Comparison of ENCODE assay signal across 8 cellular contexts in genomic region chr15:38072007-38072506, GRCh38.
A peak's percentile ranks its signal among the peaks of the same experiment; 100 is the strongest.
DNase-seq lines count a peak whose midpoint lies in the region; ATAC-seq and TF ChIP-seq lines count a peak whose summit lies in the region.

No MANE protein-coding gene starts in this region.

- H2AFZ ChIP-seq in OCI-LY7 (ENCODE audit: low read length) (peak overlapping the region; percentile 87; the same call in 1 of the 2 replicates), neuron (ENCODE audit: low read depth, low read length) (peak overlapping the region; percentile 51)

- H3K4me3 ChIP-seq in OCI-LY7 (ENCODE audit: low read depth, low read length, poor library complexity, severe bottlenecking) = peak overlapping the region; percentile 70
- H3K4me3 ChIP-seq in epithelial cell of esophagus (ENCODE audit: low read length) = peak overlapping the region; percentile 43
- H3K4me3 ChIP-seq in neuron (ENCODE audit: low read length) = peak overlapping the region; percentile 57

- peak; percentile 15 for ATAC-seq in Right ventricle myocardium inferior

- H3K9me3 ChIP-seq in OCI-LY7 (ENCODE audit: low read length) (no peaks in the 10 kb centered on the region), neuron (ENCODE audit: low read length) (no peaks in the 10 kb centered on the region)

- no peaks in the 10 kb centered on the region for H3K27me3 ChIP-seq in neuron (ENCODE audit: insufficient read depth, low read length)

- CTCF ChIA-PET in OCI-LY7 (lab: Charles Lee; ENCODE audit: unreplicated experiment) = interaction anchor here (1.4 kb wide), 1 partner anchor 12 kb away, joined by 3 read pairs; no protein-coding TSS in a partner anchor

- BruUV-seq in OCI-LY7 (replicated peaks; lab: Mats Ljungman, UMichigan) = TSS peak; percentile 22

- DNase-seq in Right ventricle myocardium inferior (ENCODE audit: missing footprints) = no peak
- DNase-seq in cardiac septum (ENCODE audit: low spot score) = no peak
- no peak for DNase-seq in OCI-LY7 (ENCODE audit: low spot score)
- DNase-seq in epithelial cell of esophagus (ENCODE audit: low read depth) = no peak
- no peak for DNase-seq in iPS-NIHi7 (ENCODE audit: extremely low spot score)
- no peak for DNase-seq in kidney glomerular epithelial cell (lab: John Stamatoyannopoulos, UW)
- no peak for DNase-seq in NCI-H2029 treated with DMSO at 0.1 percent for 48 hours (lab: John Stamatoyannopoulos, UW)

- peak overlapping the region; percentile 97 for H3K27ac ChIP-seq in OCI-LY7 (ENCODE audit: low read depth, low read length, poor library complexity, severe bottlenecking)

- H3K36me3 ChIP-seq in OCI-LY7 (ENCODE audit: insufficient read depth, low read length) = no peaks in the 10 kb centered on the region
- H3K36me3 ChIP-seq in neuron (ENCODE audit: insufficient read depth, low read length) = no peaks in the 10 kb centered on the region

- intact Hi-C loops in Right ventricle myocardium inferior (cut with DNase I) (loop anchor here (5.0 kb wide), 2 partner anchors 65 to 280 kb away; no protein-coding TSS in a partner anchor), cardiac septum (cut with DNase I) (loop anchor here (2.0 to 5.0 kb wide), 3 partner anchors 60 to 280 kb away; partner anchors contain the start of gene SPRED1), OCI-LY7 (cut with micrococcal nuclease; ENCODE audit: unreplicated experiment) (loop anchor here (1.0 to 2.0 kb wide), 3 partner anchors 59 to 282 kb away; no protein-coding TSS in a partner anchor)

- peak overlapping the region; percentile 89 for H3K4me2 ChIP-seq in OCI-LY7 (ENCODE audit: low read length)

- H3K9me2 ChIP-seq in OCI-LY7 (ENCODE audit: insufficient read depth, low read length) = no peaks in the 10 kb centered on the region

- H3K4me1 ChIP-seq in OCI-LY7 (ENCODE audit: insufficient read depth, low read length, poor library complexity, severe bottlenecking) (peaks cover 81% of the 10 kb centered on the region), neuron (ENCODE audit: insufficient read depth, low read length) (peaks cover 70% of the 10 kb centered on the region)

- no peaks in the 10 kb centered on the region for H4K20me1 ChIP-seq in OCI-LY7 (ENCODE audit: insufficient read depth, low read length)

- no peak for TF ChIP-seq CTCF in OCI-LY7 (conservative IDR thresholded peaks at IDR 0.05; ENCODE audit: low read length)
- TF ChIP-seq CTCF in epithelial cell of esophagus (IDR thresholded peaks at IDR 0.05; ENCODE audit: insufficient read depth, low read depth, low read length, missing control alignments) = no peak

- POLR2A ChIA-PET in OCI-LY7 (lab: Charles Lee) = interaction anchor here (0.7 to 2.7 kb wide), 7 partner anchors 13 to 276 kb away, joined by 3 to 24 read pairs (median 6); no protein-coding TSS in a partner anchor

- H3K79me2 ChIP-seq in OCI-LY7 (ENCODE audit: insufficient read depth, low read depth, low read length) = no peaks in the 10 kb centered on the region
